In genomic region chr22:46686221-46686872, GRCh38 we compare ENCODE assay signal across 16 cellular contexts. TPM values are rescaled to one million over a fixed set of nuclear protein-coding genes. Genes with fewer than 3 reads are reported as not detected.
DNase-seq lines count a peak whose midpoint lies in the region; ATAC-seq and TF ChIP-seq lines count a peak whose summit lies in the region.
"Had no signal": no experiment of that assay in that cellular context is flagged by ENCODE, and none has a peak within 500 bp of the region (broad histone marks: within the 10 kb centered on the region; RNA-seq: fewer than 3 reads in every experiment).

No MANE protein-coding gene starts in this region.

- TF ChIP-seq POLR2A in spleen (IDR thresholded peaks at IDR 0.05): no peak

- H3K36me3 ChIP-seq in spleen (peaks cover 0 to 68% (median 52%) of the 10 kb centered on the region in 6 donors), WERI-Rb-1 (peaks cover 60% of the 10 kb centered on the region)
- H3K36me3 ChIP-seq: uterus had no signal

- H3K4me1 ChIP-seq in spleen: peaks cover 18 to 53% (median 40%) of the 10 kb centered on the region in 6 donors
- H3K4me1 ChIP-seq: uterus had no signal

- no peaks in the 10 kb centered on the region for H3K9me3 Mint-ChIP-seq in activated CD4-positive, alpha-beta T cell treated with anti-CD3 and anti-CD28 coated beads, Interleukin-2, amount 10 ng/mL, durations not matched to agents 24 days and 14 days
- H3K9me3 Mint-ChIP-seq: GM23338, natural killer cell had no signal

- intact Hi-C loops in activated CD4-positive, alpha-beta T cell treated with anti-CD3 and anti-CD28 coated beads, Interleukin-2, amount 10 ng/mL, durations not matched to agents 24 days and 14 days (cut with micrococcal nuclease): no loop called here
- intact Hi-C loops in left ventricle myocardium superior (cut with micrococcal nuclease) (loop anchor here (10.0 kb wide), 2 partner anchors 48 to 122 kb away; partner anchors contain the start of gene CERK), spleen (cut with DNase I; ENCODE audit: low total_unique reads) (no loop called here)

- 40 to 66% (median 44%) methylated on average over 27 to 28 of the region's 28 CpGs for WGBS in spleen, 5 donors

- H3K27ac Mint-ChIP-seq in activated CD4-positive, alpha-beta T cell treated with anti-CD3 and anti-CD28 coated beads, Interleukin-2, amount 10 ng/mL, durations not matched to agents 24 days and 14 days: peak overlapping the region; percentile 60
- H3K27ac Mint-ChIP-seq in T-helper 17 cell: peak overlapping the region; percentile 77
- H3K27ac Mint-ChIP-seq: GM23338 had no signal

- no peak for DNase-seq in activated CD4-positive, alpha-beta T cell treated with anti-CD3 and anti-CD28 coated beads, Interleukin-2, amount 10 ng/mL, durations not matched to agents 24 days and 14 days
- DNase-seq in activated CD4-positive, alpha-beta T cell treated with anti-CD3 and anti-CD28 coated beads, Interleukin-2, amount 50 U/mL, for 1 hour: no peak
- DNase-seq in T-helper 17 cell (no peak), left ventricle myocardium superior (peak; percentile 74), spleen (peak; percentile 78), epidermal melanocyte (ENCODE audit: insufficient read length, low spot score) (no peak), RWPE1 (ENCODE audit: low spot score) (no peak), WERI-Rb-1 (no peak)
- DNase-seq: activated T-cell treated with anti-CD3 and anti-CD28 coated beads for 4 hours; central memory CD4-positive, alpha-beta T cell; natural killer cell; NCI-H446; uterus had no signal

- H3K4me1 Mint-ChIP-seq in activated CD4-positive, alpha-beta T cell treated with anti-CD3 and anti-CD28 coated beads, Interleukin-2, amount 10 ng/mL, durations not matched to agents 24 days and 14 days: peaks cover 13% of the 10 kb centered on the region
- peaks cover 27% of the 10 kb centered on the region for H3K4me1 Mint-ChIP-seq in T-helper 17 cell

- CTCF ChIA-PET in RWPE1 (lab: Yijun Ruan, JAX): no interaction called here

- no peak overlapping the region for H3K4me3 Mint-ChIP-seq in activated CD4-positive, alpha-beta T cell treated with anti-CD3 and anti-CD28 coated beads, Interleukin-2, amount 10 ng/mL, durations not matched to agents 24 days and 14 days
- peak overlapping the region; percentile 65 for H3K4me3 Mint-ChIP-seq in T-helper 17 cell
- H3K4me3 Mint-ChIP-seq: GM23338, natural killer cell had no signal

- H3K27ac ChIP-seq in spleen: peak overlapping the region in 6 of 8 donors; percentile 3 to 43 (median 26)
- no peak overlapping the region for H3K27ac ChIP-seq in RWPE1
- no peak overlapping the region for H3K27ac ChIP-seq in WERI-Rb-1
- H3K27ac ChIP-seq: uterus had no signal

- H3K27me3 Mint-ChIP-seq in activated CD4-positive, alpha-beta T cell treated with anti-CD3 and anti-CD28 coated beads, Interleukin-2, amount 10 ng/mL, durations not matched to agents 24 days and 14 days: no peaks in the 10 kb centered on the region
- H3K27me3 Mint-ChIP-seq in T-helper 17 cell: no peaks in the 10 kb centered on the region

- no peak overlapping the region for H3K4me3 ChIP-seq in spleen
- H3K4me3 ChIP-seq in WERI-Rb-1 (ENCODE audit: low read depth, low read length): no peak overlapping the region
- H3K4me3 ChIP-seq: GM12878, GM23338, skin epidermis, uterus had no signal

- H3K27me3 ChIP-seq in spleen (replicated peaks in 1 of 7): no peaks in the 10 kb centered on the region
- no peaks in the 10 kb centered on the region for H3K27me3 ChIP-seq in WERI-Rb-1 (ENCODE audit: insufficient read depth, low read depth, severe bottlenecking)
- H3K27me3 ChIP-seq: uterus had no signal

- H3K36me3 Mint-ChIP-seq in activated CD4-positive, alpha-beta T cell treated with anti-CD3 and anti-CD28 coated beads, Interleukin-2, amount 10 ng/mL, durations not matched to agents 24 days and 14 days (ENCODE audit: low read depth): peaks cover 40% of the 10 kb centered on the region
- H3K36me3 Mint-ChIP-seq in T-helper 17 cell (ENCODE audit: low read depth): no peaks in the 10 kb centered on the region
- H3K36me3 Mint-ChIP-seq: natural killer cell had no signal

- TF ChIP-seq CTCF in spleen (IDR thresholded peaks at IDR 0.05 in 8 of 11, conservative IDR thresholded peaks at IDR 0.05 in 3 of 11): no peak
- no peak for TF ChIP-seq CTCF in RWPE1 (conservative IDR thresholded peaks at IDR 0.05; ENCODE audit: low read depth)
- no peak for TF ChIP-seq CTCF in WERI-Rb-1 (IDR thresholded peaks at IDR 0.05; ENCODE audit: low read depth, low read length)

- ATAC-seq in T-helper 17 cell: no peak
- ATAC-seq in left ventricle myocardium superior: peak; percentile 67
- ATAC-seq: GM12878, GM23338, natural killer cell had no signal

- POLR2A ChIA-PET in RWPE1 (lab: Yijun Ruan, JAX; ENCODE audit: low non-redundant PET): no interaction called here

- H3K9me3 ChIP-seq in T-helper 17 cell (ENCODE audit: control insufficient read depth, low read length, poor library complexity, severe bottlenecking): no peaks in the 10 kb centered on the region
- no peaks in the 10 kb centered on the region for H3K9me3 ChIP-seq in spleen
- no peaks in the 10 kb centered on the region for H3K9me3 ChIP-seq in WERI-Rb-1 (ENCODE audit: severe bottlenecking)
- H3K9me3 ChIP-seq: uterus had no signal

RNA-seq across cellular contexts. Expression of gene CERK, which starts 51.7 kb away (rescaled TPM):
- total RNA-seq in activated CD4-positive, alpha-beta T cell treated with anti-CD3 and anti-CD28 coated beads, Interleukin-2, amount 10 ng/mL, durations not matched to agents 24 days and 14 days: 62.8 and 63.2 TPM in 2 replicates
- total RNA-seq in T-helper 17 cell: 100 to 1,000 TPM; 164 to 174 TPM
- 87.5 TPM for total RNA-seq in left ventricle myocardium superior
- 10 to 100 TPM; 31.3 to 47.1 (median 40.6) TPM for total RNA-seq in spleen
- polyA plus RNA-seq in spleen: 10 to 100 TPM; 13.7 to 17.1 (median 14.5) TPM

Comparison
In these comparisons a context has a peak if more than half of its experiments do, and no peak if none do; other contexts are left out.
1. DNase-seq: peak in left ventricle myocardium superior (single experiment) and spleen (single experiment); none in activated CD4-positive, alpha-beta T cell treated with anti-CD3 and anti-CD28 coated beads, Interleukin-2, amount 10 ng/mL, durations not matched to agents 24 days and 14 days (single experiment), activated CD4-positive, alpha-beta T cell treated with anti-CD3 and anti-CD28 coated beads, Interleukin-2, amount 50 U/mL, for 1 hour (single experiment), T-helper 17 cell (0 of 3), epidermal melanocyte (single experiment), RWPE1 (single experiment) and WERI-Rb-1 (single experiment).
2. H3K27ac ChIP-seq: peak in spleen (6 of 8); none in RWPE1 (single experiment) and WERI-Rb-1 (single experiment).